Comparison of ENCODE assay signal across 35 cellular contexts in the genomic region with DNA sequence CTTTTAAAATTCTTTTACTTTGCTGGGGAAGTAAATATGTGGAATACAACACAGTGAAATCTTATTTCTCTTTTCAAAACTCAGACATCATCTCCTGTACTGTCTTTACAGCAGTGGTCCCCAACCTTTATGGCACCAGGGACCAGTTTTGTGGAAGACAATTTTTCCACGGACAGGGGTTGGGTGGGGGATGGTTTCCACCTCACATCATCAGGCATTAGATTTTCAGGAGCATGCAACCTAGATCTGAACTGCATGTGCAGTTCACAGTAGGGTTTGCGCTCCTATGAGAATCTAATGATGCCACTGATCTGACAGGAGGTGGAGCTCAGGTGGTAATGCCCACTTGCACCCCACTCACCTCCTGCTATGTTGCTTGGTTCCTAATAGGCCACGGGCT.
"Had no signal": no experiment of that assay in that cellular context is flagged by ENCODE, and none has a peak within 500 bp of the region (broad histone marks: within the 10 kb centered on the region; RNA-seq: fewer than 3 reads in every experiment).

No MANE protein-coding gene starts in this region.

- H3K4me3 ChIP-seq: coronary artery, dorsolateral prefrontal cortex had no signal

- H3K27me3 Mint-ChIP-seq: activated B cell treated with CpG ODN at 0.5 μM for 24 hours; activated CD4-positive, alpha-beta memory T cell treated with anti-CD3 and anti-CD28 coated beads for 36 hours; activated CD8-positive, alpha-beta memory T cell treated with anti-CD3 and anti-CD28 coated beads, Interleukin-2, amount 10 ng/mL, durations not matched to agents 7 days and 5 days; activated naive CD4-positive, alpha-beta T cell treated with anti-CD3 and anti-CD28 coated beads, Interleukin-2, amount 10 ng/mL, durations not matched to agents 7 days and 5 days; activated naive CD8-positive, alpha-beta T cell treated with anti-CD3 and anti-CD28 coated beads, Interleukin-2, amount 10 ng/mL, durations not matched to agents 7 days and 5 days; central memory CD8-positive, alpha-beta T cell; dendritic cell treated with granulocyte-macrophage colony-stimulating factor and Interleukin-4, amounts not matched to agents 40 ng/mL and 50 ng/mL, for 4 days; T-cell had no signal

- ATAC-seq: activated CD4-positive, CD25-positive, alpha-beta regulatory T cell treated with anti-CD3 and anti-CD28 coated beads, Interleukin-2, amount 50 U/mL, for 24 hours; activated CD8-positive, alpha-beta memory T cell treated with anti-CD3 and anti-CD28 coated beads, Interleukin-2, amount 10 ng/mL, durations not matched to agents 7 days and 5 days; activated CD8-positive, alpha-beta T cell treated with anti-CD3 and anti-CD28 coated beads, Interleukin-2, amount 10 ng/mL, durations not matched to agents 7 days and 5 days; activated naive CD4-positive, alpha-beta T cell treated with anti-CD3 and anti-CD28 coated beads, Interleukin-2, amount 50 U/mL, for 72 hours; esophagus mucosa; T-cell had no signal

- H3K36me3 ChIP-seq: brain microvascular endothelial cell had no signal

- H3K27ac Mint-ChIP-seq: activated B cell treated with CpG ODN at 0.5 μM for 24 hours; activated CD4-positive, alpha-beta memory T cell treated with anti-CD3 and anti-CD28 coated beads for 36 hours; activated CD8-positive, alpha-beta memory T cell treated with anti-CD3 and anti-CD28 coated beads, Interleukin-2, amount 10 ng/mL, durations not matched to agents 7 days and 5 days; activated CD8-positive, alpha-beta T cell treated with anti-CD3 and anti-CD28 coated beads, Interleukin-2, amount 10 ng/mL, durations not matched to agents 7 days and 5 days; activated naive CD4-positive, alpha-beta T cell treated with anti-CD3 and anti-CD28 coated beads, Interleukin-2, amount 10 ng/mL, durations not matched to agents 7 days and 5 days; activated naive CD4-positive, alpha-beta T cell treated with anti-CD3 and anti-CD28 coated beads, Interleukin-2, amount 50 U/mL, for 72 hours; activated naive CD8-positive, alpha-beta T cell treated with anti-CD3 and anti-CD28 coated beads, Interleukin-2, amount 10 ng/mL, durations not matched to agents 7 days and 5 days; activated T-helper 1 cell treated with anti-CD3 and anti-CD28 coated beads, Interleukin-12 subunit alpha, Interleukin-12 subunit beta, Interleukin-2, Interleukin-4 antibody, amounts not matched to agents 30 ng/mL and 10 ng/mL and 1 ng/mL, durations not matched to agents 14 hours and 24 hours and 36 hours; T-helper 1 cell treated with Interleukin-12 subunit alpha and Interleukin-12 subunit beta and Interleukin-4 antibody, amounts not matched to agents 30 μg/mL and 1 μg/mL, for 36 hours; T-helper 2 cell treated with Interferon-gamma antibody and Interleukin-4, amounts not matched to agents 5 μg/mL and 100 μg/mL, for 36 hours had no signal

- H3K9me3 Mint-ChIP-seq: activated B cell treated with CpG ODN at 0.5 μM for 24 hours; activated naive CD4-positive, alpha-beta T cell treated with anti-CD3 and anti-CD28 coated beads, Interleukin-2, amount 10 ng/mL, durations not matched to agents 7 days and 5 days; activated naive CD8-positive, alpha-beta T cell treated with anti-CD3 and anti-CD28 coated beads, Interleukin-2, amount 10 ng/mL, durations not matched to agents 7 days and 5 days; activated T-helper 1 cell treated with anti-CD3 and anti-CD28 coated beads, Interleukin-12 subunit alpha, Interleukin-12 subunit beta, Interleukin-2, Interleukin-4 antibody, amounts not matched to agents 30 ng/mL and 10 ng/mL and 1 ng/mL, durations not matched to agents 14 hours and 24 hours and 36 hours; central memory CD8-positive, alpha-beta T cell; dendritic cell treated with granulocyte-macrophage colony-stimulating factor and Interleukin-4, amounts not matched to agents 40 ng/mL and 50 ng/mL, for 4 days; T-cell; T-helper 1 cell treated with Interleukin-12 subunit alpha and Interleukin-12 subunit beta and Interleukin-4 antibody, amounts not matched to agents 30 μg/mL and 1 μg/mL, for 36 hours; T-helper 2 cell treated with Interferon-gamma antibody and Interleukin-4, amounts not matched to agents 5 μg/mL and 100 μg/mL, for 36 hours had no signal

- FAIRE-seq: astrocyte, bronchial epithelial cell, endometrium, frontal cortex had no signal

- DNase-seq: activated B cell treated with CpG ODN at 0.5 μM for 24 hours; activated CD4-positive, alpha-beta memory T cell treated with anti-CD3 and anti-CD28 coated beads for 36 hours; activated CD4-positive, alpha-beta T cell treated with anti-CD3 and anti-CD28 coated beads for 48 hours; activated CD4-positive, alpha-beta T cell treated with anti-CD3 and anti-CD28 coated beads, Interleukin-2, amount 50 U/mL, for 1 hour; activated CD8-positive, alpha-beta memory T cell treated with anti-CD3 and anti-CD28 coated beads, Interleukin-2, amount 10 ng/mL, durations not matched to agents 7 days and 5 days; activated CD8-positive, alpha-beta memory T cell treated with anti-CD3 and anti-CD28 coated beads, Interleukin-2, amount 50 U/mL, for 4 hours; activated CD8-positive, alpha-beta T cell treated with anti-CD3 and anti-CD28 coated beads, Interleukin-2, amount 10 ng/mL, durations not matched to agents 7 days and 5 days; activated gamma-delta T cell; activated naive CD4-positive, alpha-beta T cell; activated naive CD4-positive, alpha-beta T cell treated with anti-CD3 and anti-CD28 coated beads, Interleukin-2, amount 10 ng/mL, durations not matched to agents 7 days and 5 days; activated naive CD8-positive, alpha-beta T cell treated with anti-CD3 and anti-CD28 coated beads, Interleukin-2, amount 10 ng/mL, durations not matched to agents 7 days and 5 days; activated T-cell treated with anti-CD3 and anti-CD28 coated beads, Interleukin-2, amount 50 U/mL, for 1 hour; activated T-cell treated with anti-CD3 and anti-CD28 coated beads, Interleukin-2, amount 50 U/mL, for 48 hours; brain microvascular endothelial cell; dorsolateral prefrontal cortex; effector memory CD4-positive, alpha-beta T cell; foreskin fibroblast; head of caudate nucleus; SW 1271; T-cell; T1000; WERI-Rb-1 had no signal

- H3K4me3 Mint-ChIP-seq: activated B cell treated with CpG ODN at 0.5 μM for 24 hours; activated CD4-positive, alpha-beta memory T cell treated with anti-CD3 and anti-CD28 coated beads for 36 hours; activated CD8-positive, alpha-beta memory T cell treated with anti-CD3 and anti-CD28 coated beads, Interleukin-2, amount 10 ng/mL, durations not matched to agents 7 days and 5 days; activated CD8-positive, alpha-beta T cell treated with anti-CD3 and anti-CD28 coated beads, Interleukin-2, amount 10 ng/mL, durations not matched to agents 7 days and 5 days; activated naive CD4-positive, alpha-beta T cell treated with anti-CD3 and anti-CD28 coated beads, Interleukin-2, amount 10 ng/mL, durations not matched to agents 7 days and 5 days; activated naive CD8-positive, alpha-beta T cell treated with anti-CD3 and anti-CD28 coated beads, Interleukin-2, amount 10 ng/mL, durations not matched to agents 7 days and 5 days; activated T-helper 1 cell treated with anti-CD3 and anti-CD28 coated beads, Interleukin-12 subunit alpha, Interleukin-12 subunit beta, Interleukin-2, Interleukin-4 antibody, amounts not matched to agents 30 ng/mL and 10 ng/mL and 1 ng/mL, durations not matched to agents 14 hours and 24 hours and 36 hours; central memory CD8-positive, alpha-beta T cell; dendritic cell treated with granulocyte-macrophage colony-stimulating factor and Interleukin-4, amounts not matched to agents 40 ng/mL and 50 ng/mL, for 4 days; T-cell; T-helper 1 cell treated with Interleukin-12 subunit alpha and Interleukin-12 subunit beta and Interleukin-4 antibody, amounts not matched to agents 30 μg/mL and 1 μg/mL, for 36 hours; T-helper 2 cell treated with Interferon-gamma antibody and Interleukin-4, amounts not matched to agents 5 μg/mL and 100 μg/mL, for 36 hours had no signal

- H3K27me3 ChIP-seq: brain microvascular endothelial cell, dorsolateral prefrontal cortex had no signal

- H3K27ac ChIP-seq: brain microvascular endothelial cell, coronary artery, dorsolateral prefrontal cortex, WERI-Rb-1 had no signal
